1 cellular context compared by ENCODE assay signal in the genomic region with DNA sequence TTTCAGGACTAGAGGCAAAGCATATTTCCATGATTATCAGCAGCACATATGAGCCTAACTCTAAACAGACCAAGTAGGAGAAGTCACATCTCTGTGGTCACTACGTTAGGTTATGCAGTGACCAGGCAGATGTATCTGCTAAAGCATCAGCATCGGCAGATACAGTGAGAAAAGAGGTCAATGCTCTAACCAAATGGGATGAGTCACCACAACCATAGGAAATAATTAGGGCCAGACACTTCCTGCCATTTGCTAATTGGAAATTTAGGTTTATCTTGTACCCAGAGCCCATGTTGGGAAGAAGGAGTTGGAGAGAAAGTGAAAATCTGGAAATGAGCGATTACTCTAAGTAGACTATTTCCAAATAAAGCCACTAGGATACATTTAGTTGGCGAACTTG.
TF ChIP-seq lines count a peak whose summit lies in the region.

No MANE protein-coding gene starts in this region.

TF ChIP-seq in HepG2, 621 proteins besides CTCF, POLR2A, EP300 and RAD21 (continued from another document):
- TF ChIP-seq, protein P1, sequence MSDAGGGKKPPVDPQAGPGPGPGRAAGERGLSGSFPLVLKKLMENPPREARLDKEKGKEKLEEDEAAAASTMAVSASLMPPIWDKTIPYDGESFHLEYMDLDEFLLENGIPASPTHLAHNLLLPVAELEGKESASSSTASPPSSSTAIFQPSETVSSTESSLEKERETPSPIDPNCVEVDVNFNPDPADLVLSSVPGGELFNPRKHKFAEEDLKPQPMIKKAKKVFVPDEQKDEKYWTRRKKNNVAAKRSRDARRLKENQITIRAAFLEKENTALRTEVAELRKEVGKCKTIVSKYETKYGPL (CRISPR knock-in tag; IDR thresholded peaks at IDR 0.05) = no peak
- TF ChIP-seq, protein P2, sequence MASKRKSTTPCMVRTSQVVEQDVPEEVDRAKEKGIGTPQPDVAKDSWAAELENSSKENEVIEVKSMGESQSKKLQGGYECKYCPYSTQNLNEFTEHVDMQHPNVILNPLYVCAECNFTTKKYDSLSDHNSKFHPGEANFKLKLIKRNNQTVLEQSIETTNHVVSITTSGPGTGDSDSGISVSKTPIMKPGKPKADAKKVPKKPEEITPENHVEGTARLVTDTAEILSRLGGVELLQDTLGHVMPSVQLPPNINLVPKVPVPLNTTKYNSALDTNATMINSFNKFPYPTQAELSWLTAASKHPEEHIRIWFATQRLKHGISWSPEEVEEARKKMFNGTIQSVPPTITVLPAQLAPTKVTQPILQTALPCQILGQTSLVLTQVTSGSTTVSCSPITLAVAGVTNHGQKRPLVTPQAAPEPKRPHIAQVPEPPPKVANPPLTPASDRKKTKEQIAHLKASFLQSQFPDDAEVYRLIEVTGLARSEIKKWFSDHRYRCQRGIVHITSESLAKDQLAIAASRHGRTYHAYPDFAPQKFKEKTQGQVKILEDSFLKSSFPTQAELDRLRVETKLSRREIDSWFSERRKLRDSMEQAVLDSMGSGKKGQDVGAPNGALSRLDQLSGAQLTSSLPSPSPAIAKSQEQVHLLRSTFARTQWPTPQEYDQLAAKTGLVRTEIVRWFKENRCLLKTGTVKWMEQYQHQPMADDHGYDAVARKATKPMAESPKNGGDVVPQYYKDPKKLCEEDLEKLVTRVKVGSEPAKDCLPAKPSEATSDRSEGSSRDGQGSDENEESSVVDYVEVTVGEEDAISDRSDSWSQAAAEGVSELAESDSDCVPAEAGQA (IDR thresholded peaks at IDR 0.05; ENCODE audit: low read depth) = no peak
- TF ChIP-seq, protein P2 (CRISPR knock-in tag; IDR thresholded peaks at IDR 0.05; ENCODE audit: borderline replicate concordance) = no peak
- TF ChIP-seq ZNF616 (CRISPR knock-in tag; IDR thresholded peaks at IDR 0.05; ENCODE audit: low read depth) (no peak), RBM22 (optimal IDR thresholded peaks at IDR 0.05; ENCODE audit: low read length) (no peak), JUNB (CRISPR knock-in tag; IDR thresholded peaks at IDR 0.05; ENCODE audit: borderline replicate concordance) (no peak), SRY (CRISPR knock-in tag; IDR thresholded peaks at IDR 0.05) (no peak)
- TF ChIP-seq, protein P3, sequence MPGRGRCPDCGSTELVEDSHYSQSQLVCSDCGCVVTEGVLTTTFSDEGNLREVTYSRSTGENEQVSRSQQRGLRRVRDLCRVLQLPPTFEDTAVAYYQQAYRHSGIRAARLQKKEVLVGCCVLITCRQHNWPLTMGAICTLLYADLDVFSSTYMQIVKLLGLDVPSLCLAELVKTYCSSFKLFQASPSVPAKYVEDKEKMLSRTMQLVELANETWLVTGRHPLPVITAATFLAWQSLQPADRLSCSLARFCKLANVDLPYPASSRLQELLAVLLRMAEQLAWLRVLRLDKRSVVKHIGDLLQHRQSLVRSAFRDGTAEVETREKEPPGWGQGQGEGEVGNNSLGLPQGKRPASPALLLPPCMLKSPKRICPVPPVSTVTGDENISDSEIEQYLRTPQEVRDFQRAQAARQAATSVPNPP (CRISPR knock-in tag; IDR thresholded peaks at IDR 0.05) = no peak
